In genomic region chr17:50177983-50178834, GRCh38 we compare ENCODE assay signal across 1 cellular context.
TF ChIP-seq lines count a peak whose summit lies in the region.

No MANE protein-coding gene starts in this region.

TF ChIP-seq in K562, 482 proteins besides CTCF, POLR2A, EP300 and RAD21 (continued from another document):
- TF ChIP-seq ZNF561 (CRISPR knock-in tag; conservative IDR thresholded peaks at IDR 0.05) = no peak
- TF ChIP-seq RHOXF2B (CRISPR knock-in tag; conservative IDR thresholded peaks at IDR 0.05) = no peak
- no peak for TF ChIP-seq PRPF4 (IDR thresholded peaks at IDR 0.05; ENCODE audit: insufficient read depth, low read depth, low read length, poor library complexity, severe bottlenecking)
- TF ChIP-seq XRCC4 (IDR thresholded peaks at IDR 0.05; ENCODE audit: extremely low read depth, insufficient read depth, insufficient read length) = no peak
- no peak for TF ChIP-seq JUND (IDR thresholded peaks at IDR 0.05; ENCODE audit: borderline replicate concordance, low read depth, low read length)
- no peak; the same call in 2 of the 3 replicates for TF ChIP-seq JUND (tag; IDR thresholded peaks at IDR 0.05; ENCODE audit: borderline replicate concordance, low read depth, low read length)
- TF ChIP-seq RCOR1 (IDR thresholded peaks at IDR 0.05; ENCODE audit: borderline replicate concordance in 1 of 2, low read depth in 2 of 2, low read length in 2 of 2) = no peak
- peak; percentile 91 for TF ChIP-seq TFAP4 (CRISPR knock-in tag; IDR thresholded peaks at IDR 0.05; ENCODE audit: borderline replicate concordance)
- no peak for TF ChIP-seq DIDO1 (tag; IDR thresholded peaks at IDR 0.05; ENCODE audit: low read depth)
- TF ChIP-seq MIER1 (IDR thresholded peaks at IDR 0.05; ENCODE audit: low read depth) = no peak
- TF ChIP-seq GTF2B (IDR thresholded peaks at IDR 0.05; ENCODE audit: extremely low read depth, insufficient read length) = no peak
- no peak for TF ChIP-seq SMARCE1 (IDR thresholded peaks at IDR 0.05)
- TF ChIP-seq ZNF217 (CRISPR knock-in tag; IDR thresholded peaks at IDR 0.05) = no peak
- no peak for TF ChIP-seq KHSRP (IDR thresholded peaks at IDR 0.05)
- TF ChIP-seq ARNT (IDR thresholded peaks at IDR 0.05) = no peak
- TF ChIP-seq BCOR (IDR thresholded peaks at IDR 0.05) = peak; percentile 41; the same call in 1 of the 2 replicates
- peak; percentile 31; the same call in 1 of the 2 replicates for TF ChIP-seq SMARCA4 (IDR thresholded peaks at IDR 0.05)
- TF ChIP-seq ZFP36 (IDR thresholded peaks at IDR 0.05; ENCODE audit: low read depth, low read length, partially characterized antibody) = no peak
- TF ChIP-seq ZNF431 (CRISPR knock-in tag; IDR thresholded peaks at IDR 0.05) = no peak
- no peak for TF ChIP-seq U2AF2 (optimal IDR thresholded peaks at IDR 0.05; ENCODE audit: low read depth, low read length)
- TF ChIP-seq GATAD2A (IDR thresholded peaks at IDR 0.05) = no peak
- peak; percentile 39; the same call in 1 of the 2 replicates for TF ChIP-seq CREM (IDR thresholded peaks at IDR 0.05; ENCODE audit: low read depth)
- TF ChIP-seq ZNF57 (CRISPR knock-in tag; IDR thresholded peaks at IDR 0.05) = no peak
- TF ChIP-seq ZNF76 (CRISPR knock-in tag; IDR thresholded peaks at IDR 0.05; ENCODE audit: borderline replicate concordance) = no peak
- TF ChIP-seq XRCC5 (IDR thresholded peaks at IDR 0.05; ENCODE audit: low read depth, low read length) = no peak; the same call in 1 of the 2 replicates
- TF ChIP-seq ILK (tag; IDR thresholded peaks at IDR 0.05; ENCODE audit: borderline replicate concordance, low read depth) = no peak
- no peak for TF ChIP-seq RREB1 (CRISPR knock-in tag; IDR thresholded peaks at IDR 0.05)
- no peak for TF ChIP-seq TRIM24 (IDR thresholded peaks at IDR 0.05)
- no peak for TF ChIP-seq ATF7 (IDR thresholded peaks at IDR 0.05)
- TF ChIP-seq ZNF224 (CRISPR knock-in tag; IDR thresholded peaks at IDR 0.05) = no peak
- no peak for TF ChIP-seq KLF6 (CRISPR knock-in tag; IDR thresholded peaks at IDR 0.05; ENCODE audit: borderline replicate concordance)
